Comparison of ENCODE assay signal across 27 cellular contexts in genomic region chr2:124967325-124967724, GRCh38.
"Had no signal": no experiment of that assay in that cellular context is flagged by ENCODE, and none has a peak within 500 bp of the region (broad histone marks: within the 10 kb centered on the region; RNA-seq: fewer than 3 reads in every experiment).

No MANE protein-coding gene starts in this region.

- H3K4me1 ChIP-seq: esophagus squamous epithelium, heart right ventricle, neural progenitor cell, pancreas, right atrium auricular region, spleen, suprapubic skin, transverse colon, upper lobe of right lung, vagina had no signal

- H2AFZ ChIP-seq: neural progenitor cell had no signal

- H3K4me2 ChIP-seq: neural progenitor cell had no signal

- ATAC-seq: effector memory CD8-positive, alpha-beta T cell; heart right ventricle; left lobe of liver; naive thymus-derived CD4-positive, alpha-beta T cell; pancreas; sciatic nerve; stimulated activated memory B cell treated with anti-CD40 and anti-IgM and Interleukin-4, amounts not matched to agents 10 μg/mL and 1 μg/mL and 100 μg/mL, for 72 hours; stimulated activated naive CD8-positive, alpha-beta T cell treated with anti-CD3 and anti-CD28 coated beads, Interleukin-15, Interleukin-2, amounts not matched to agents 100 U/mL and 50 U/mL, for 24 hours; upper lobe of right lung had no signal

- H3K9ac ChIP-seq: neural progenitor cell had no signal

- H3K27ac ChIP-seq: coronary artery, esophagus squamous epithelium, heart right ventricle, neural progenitor cell, pancreas, right atrium auricular region, spleen, suprapubic skin, transverse colon, upper lobe of right lung, vagina had no signal

- DNase-seq: dermis blood vessel endothelial cell; effector memory CD8-positive, alpha-beta T cell; erythroblast; esophagus squamous epithelium; foreskin melanocyte; glutamatergic neuron; heart right ventricle; hypothalamus; immature natural killer cell; midbrain; naive thymus-derived CD4-positive, alpha-beta T cell; nucleus accumbens; pancreas; spleen; stimulated activated CD4-positive, alpha-beta T cell treated with anti-CD3 and anti-CD28 coated beads, Interleukin-4, amount 100 ng/mL, for 4 hours; stimulated activated naive CD8-positive, alpha-beta T cell treated with anti-CD3 and anti-CD28 coated beads, Interleukin-15, Interleukin-2, amounts not matched to agents 100 U/mL and 50 U/mL, for 24 hours; transverse colon; upper lobe of right lung had no signal

- H3K4me3 ChIP-seq: coronary artery, esophagus squamous epithelium, heart right ventricle, lung, neural progenitor cell, pancreas, right atrium auricular region, spleen, suprapubic skin, transverse colon, upper lobe of right lung, vagina had no signal

- H3K9me3 ChIP-seq: esophagus squamous epithelium, pancreas, right atrium auricular region, suprapubic skin, transverse colon, upper lobe of right lung, vagina had no signal

- H3K27me3 ChIP-seq: esophagus squamous epithelium, heart right ventricle, neural progenitor cell, pancreas, right atrium auricular region, spleen, suprapubic skin, transverse colon, upper lobe of right lung, vagina had no signal

- H3K36me3 ChIP-seq: esophagus squamous epithelium, heart right ventricle, neural progenitor cell, pancreas, right atrium auricular region, spleen, suprapubic skin, transverse colon, upper lobe of right lung, vagina had no signal
